ENCODE assay signal across 26 cellular contexts in genomic region chr1:76571248-76571647, GRCh38.
"Had no signal": no experiment of that assay in that cellular context is flagged by ENCODE, and none has a peak within 500 bp of the region (broad histone marks: within the 10 kb centered on the region; RNA-seq: fewer than 3 reads in every experiment).

No MANE protein-coding gene starts in this region.

- DNase-seq: colonic mucosa; cortex of kidney; dorsolateral prefrontal cortex; effector CD4-positive, alpha-beta T cell; effector CD8-positive, alpha-beta T cell; effector memory CD4-positive, alpha-beta T cell; effector memory CD8-positive, alpha-beta T cell; endodermal cell; erythroblast; esophagus squamous epithelium; foreskin fibroblast; foreskin keratinocyte; foreskin melanocyte; gastrocnemius medialis; glutamatergic neuron; head of caudate nucleus; heart left ventricle; heart right ventricle had no signal

- FAIRE-seq: colon, endometrium, frontal cortex had no signal

- H3K9me3 ChIP-seq: colonic mucosa, esophagus muscularis mucosa, esophagus squamous epithelium, gastrocnemius medialis, gastroesophageal sphincter, heart left ventricle, heart right ventricle had no signal

- H3K4me1 ChIP-seq: colonic mucosa, esophagus muscularis mucosa, esophagus squamous epithelium, foreskin keratinocyte, gastrocnemius medialis, gastroesophageal sphincter, heart left ventricle, heart right ventricle had no signal

- H3K4me3 ChIP-seq: colonic mucosa, coronary artery, dorsolateral prefrontal cortex, esophagus muscularis mucosa, esophagus squamous epithelium, gastrocnemius medialis, gastroesophageal sphincter, heart left ventricle, heart right ventricle, hepatocyte had no signal

- H3K4me2 ChIP-seq: hepatocyte had no signal

- H3K27me3 ChIP-seq: colonic mucosa, dorsolateral prefrontal cortex, esophagus muscularis mucosa, esophagus squamous epithelium, foreskin keratinocyte, gastrocnemius medialis, gastroesophageal sphincter, heart left ventricle, heart right ventricle, hepatocyte had no signal

- H2AFZ ChIP-seq: hepatocyte had no signal

- H3K36me3 ChIP-seq: colonic mucosa, esophagus muscularis mucosa, esophagus squamous epithelium, gastrocnemius medialis, gastroesophageal sphincter, heart left ventricle, heart right ventricle had no signal

- H3K27ac ChIP-seq: colonic mucosa, coronary artery, dorsolateral prefrontal cortex, epithelial cell of prostate, esophagus muscularis mucosa, esophagus squamous epithelium, foreskin keratinocyte, gastrocnemius medialis, gastroesophageal sphincter, heart left ventricle, heart right ventricle, hepatocyte had no signal

- H3K79me2 ChIP-seq: hepatocyte had no signal
